1 cellular context compared by ENCODE assay signal in the genomic region with DNA sequence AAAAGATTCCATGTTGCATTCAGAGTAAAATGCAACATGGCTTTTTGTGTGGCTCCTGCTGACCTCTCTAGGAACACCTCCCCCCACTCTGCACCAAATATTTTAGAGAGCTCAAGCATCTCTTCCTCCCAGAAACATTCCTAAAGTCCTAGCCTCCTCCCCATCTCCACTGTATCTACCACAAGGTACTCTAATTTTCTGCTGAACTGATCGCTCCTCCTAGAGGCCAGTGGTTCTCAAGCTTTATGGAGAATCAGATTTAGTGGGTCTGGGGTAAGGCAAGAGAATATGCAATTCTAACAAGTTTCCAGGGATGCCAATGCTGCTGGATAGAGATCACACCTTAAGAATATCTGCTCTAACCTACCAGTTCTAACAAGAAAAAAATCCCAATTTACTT.
TF ChIP-seq lines count a peak whose summit lies in the region.

No MANE protein-coding gene starts in this region.

TF ChIP-seq in H1, 55 proteins besides CTCF, POLR2A, EP300 and RAD21:
- no peak for TF ChIP-seq GABPA (IDR thresholded peaks at IDR 0.05; ENCODE audit: borderline replicate concordance, insufficient read depth, low read length)
- TF ChIP-seq KDM4A (IDR thresholded peaks at IDR 0.05; ENCODE audit: low read depth, low read length, severe bottlenecking): no peak
- no peak for TF ChIP-seq SIRT6 (IDR thresholded peaks at IDR 0.05; ENCODE audit: low read length)
- no peak for TF ChIP-seq SAP30 (IDR thresholded peaks at IDR 0.05; ENCODE audit: insufficient read depth, insufficient replicate concordance, low read length)
- TF ChIP-seq NANOG (IDR thresholded peaks at IDR 0.05; ENCODE audit: insufficient read depth, low read depth, low read length, poor library complexity, severe bottlenecking): no peak
- no peak for TF ChIP-seq TBP (IDR thresholded peaks at IDR 0.05; ENCODE audit: low read depth, low read length)
- no peak for TF ChIP-seq ASH2L (IDR thresholded peaks at IDR 0.05; ENCODE audit: low read length)
- no peak for TF ChIP-seq ZNF274 (IDR thresholded peaks at IDR 0.05; ENCODE audit: borderline replicate concordance, extremely low read depth, low read length)
- no peak for TF ChIP-seq SP1 (IDR thresholded peaks at IDR 0.05; ENCODE audit: low read depth, low read length)
- TF ChIP-seq CHD7 (IDR thresholded peaks at IDR 0.05; ENCODE audit: insufficient replicate concordance, low read length): no peak
- no peak for TF ChIP-seq SUZ12 (IDR thresholded peaks at IDR 0.05; ENCODE audit: low read length)
